In the genomic region with DNA sequence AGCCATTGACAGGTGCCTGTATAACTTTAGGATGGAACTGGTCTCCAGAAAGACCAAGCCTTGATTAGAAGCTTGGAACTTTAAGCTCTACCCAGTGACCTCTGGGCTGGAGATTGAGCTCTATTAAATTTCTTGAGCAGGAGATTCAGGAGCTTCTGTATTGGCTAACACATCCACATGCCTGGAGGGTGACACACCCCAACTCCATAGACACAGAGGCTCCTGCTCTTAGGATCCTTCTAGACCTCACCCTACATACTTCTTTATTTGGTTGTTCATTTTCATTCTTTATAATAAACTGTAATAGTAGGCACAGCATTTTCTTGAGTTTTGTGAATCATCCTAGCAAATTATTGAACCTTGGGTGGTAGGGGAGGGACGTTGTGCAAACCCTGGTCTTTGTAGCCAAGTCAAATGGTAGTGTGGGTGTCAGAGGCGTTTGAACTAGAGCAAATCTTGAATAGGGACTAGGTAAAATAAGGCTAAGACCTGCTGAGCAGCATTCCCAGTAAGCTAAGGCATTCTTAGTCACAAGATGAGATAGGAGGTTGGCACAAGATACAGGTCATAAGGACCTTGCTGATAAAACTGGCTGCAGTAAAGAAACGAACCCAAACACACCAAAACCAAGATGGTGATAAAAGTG, we compare ENCODE assay signal across 23 cellular contexts.
"Had no signal": no experiment of that assay in that cellular context is flagged by ENCODE, and none has a peak within 500 bp of the region (broad histone marks: within the 10 kb centered on the region; RNA-seq: fewer than 3 reads in every experiment).

No MANE protein-coding gene starts in this region.

- ATAC-seq: activated T-cell treated with anti-CD3 and anti-CD28 coated beads, Interleukin-2, amount 50 U/mL, for 72 hours; gastrocnemius medialis; natural killer cell treated with Interleukin-12 subunit alpha and Interleukin-12 subunit beta and Interleukin-15 and Interleukin-18, amount 100 ng/mL, for 72 hours; pancreas; sciatic nerve; stimulated activated naive B cell treated with anti-CD40 and anti-IgM and Interleukin-4, amounts not matched to agents 10 μg/mL and 1 μg/mL and 100 μg/mL, for 72 hours had no signal

- H3K27me3 Mint-ChIP-seq: activated CD4-positive, alpha-beta memory T cell treated with anti-CD3 and anti-CD28 coated beads for 36 hours; activated naive CD4-positive, alpha-beta T cell treated with anti-CD3 and anti-CD28 coated beads, Interleukin-2, amount 10 ng/mL, durations not matched to agents 7 days and 5 days; natural killer cell treated with Interleukin-12 subunit alpha and Interleukin-12 subunit beta and Interleukin-15 and Interleukin-18, amount 100 ng/mL, for 72 hours; stimulated activated naive B cell treated with anti-CD40 and anti-IgM and Interleukin-4, amounts not matched to agents 10 μg/mL and 1 μg/mL and 100 μg/mL, for 72 hours had no signal

- H3K27ac ChIP-seq: esophagus muscularis mucosa, gastrocnemius medialis, left ventricle myocardium inferior, pancreas, transverse colon, uterus had no signal

- H3K9me3 ChIP-seq: esophagus muscularis mucosa, gastrocnemius medialis, left ventricle myocardium inferior, pancreas, transverse colon, uterus had no signal

- H3K27ac Mint-ChIP-seq: activated CD4-positive, alpha-beta memory T cell treated with anti-CD3 and anti-CD28 coated beads for 36 hours; activated naive CD4-positive, alpha-beta T cell treated with anti-CD3 and anti-CD28 coated beads, Interleukin-2, amount 10 ng/mL, durations not matched to agents 7 days and 5 days; activated T-cell treated with anti-CD3 and anti-CD28 coated beads, Interleukin-2, amount 50 U/mL, for 72 hours; natural killer cell treated with Interleukin-12 subunit alpha and Interleukin-12 subunit beta and Interleukin-15 and Interleukin-18, amount 100 ng/mL, for 72 hours; stimulated activated naive B cell treated with anti-CD40 and anti-IgM and Interleukin-4, amounts not matched to agents 10 μg/mL and 1 μg/mL and 100 μg/mL, for 72 hours; T-helper 1 cell treated with Interleukin-12 subunit alpha and Interleukin-12 subunit beta and Interleukin-4 antibody, amounts not matched to agents 30 μg/mL and 1 μg/mL, for 36 hours had no signal

- H3K4me1 ChIP-seq: esophagus muscularis mucosa, gastrocnemius medialis, left ventricle myocardium inferior, pancreas, transverse colon, uterus had no signal

- H3K9me3 Mint-ChIP-seq: activated CD4-positive, alpha-beta memory T cell treated with anti-CD3 and anti-CD28 coated beads for 36 hours; activated naive CD4-positive, alpha-beta T cell treated with anti-CD3 and anti-CD28 coated beads, Interleukin-2, amount 10 ng/mL, durations not matched to agents 7 days and 5 days; activated T-cell treated with anti-CD3 and anti-CD28 coated beads, Interleukin-2, amount 50 U/mL, for 72 hours; stimulated activated naive B cell treated with anti-CD40 and anti-IgM and Interleukin-4, amounts not matched to agents 10 μg/mL and 1 μg/mL and 100 μg/mL, for 72 hours; T-helper 1 cell treated with Interleukin-12 subunit alpha and Interleukin-12 subunit beta and Interleukin-4 antibody, amounts not matched to agents 30 μg/mL and 1 μg/mL, for 36 hours had no signal

- H3K4me1 Mint-ChIP-seq: activated naive CD4-positive, alpha-beta T cell treated with anti-CD3 and anti-CD28 coated beads, Interleukin-2, amount 10 ng/mL, durations not matched to agents 7 days and 5 days; stimulated activated naive B cell treated with anti-CD40 and anti-IgM and Interleukin-4, amounts not matched to agents 10 μg/mL and 1 μg/mL and 100 μg/mL, for 72 hours had no signal

- H3K27me3 ChIP-seq: esophagus muscularis mucosa, gastrocnemius medialis, pancreas, transverse colon, uterus had no signal

- H3K36me3 ChIP-seq: esophagus muscularis mucosa, gastrocnemius medialis, left ventricle myocardium inferior, pancreas, transverse colon, uterus had no signal

- H3K4me3 ChIP-seq: esophagus muscularis mucosa, gastrocnemius medialis, left ventricle myocardium inferior, pancreas, transverse colon, uterus had no signal

- H3K4me3 Mint-ChIP-seq: activated CD4-positive, alpha-beta memory T cell treated with anti-CD3 and anti-CD28 coated beads for 36 hours; activated naive CD4-positive, alpha-beta T cell treated with anti-CD3 and anti-CD28 coated beads, Interleukin-2, amount 10 ng/mL, durations not matched to agents 7 days and 5 days; activated T-cell treated with anti-CD3 and anti-CD28 coated beads, Interleukin-2, amount 50 U/mL, for 72 hours; natural killer cell treated with Interleukin-12 subunit alpha and Interleukin-12 subunit beta and Interleukin-15 and Interleukin-18, amount 100 ng/mL, for 72 hours; stimulated activated naive B cell treated with anti-CD40 and anti-IgM and Interleukin-4, amounts not matched to agents 10 μg/mL and 1 μg/mL and 100 μg/mL, for 72 hours; T-helper 1 cell treated with Interleukin-12 subunit alpha and Interleukin-12 subunit beta and Interleukin-4 antibody, amounts not matched to agents 30 μg/mL and 1 μg/mL, for 36 hours had no signal

- DNase-seq: activated CD4-positive, alpha-beta memory T cell treated with anti-CD3 and anti-CD28 coated beads for 36 hours; activated CD4-positive, alpha-beta T cell treated with anti-CD3 and anti-CD28 coated beads for 4 hours; activated CD4-positive, CD25-positive, alpha-beta regulatory T cell; activated effector memory CD4-positive, alpha-beta T cell treated with anti-CD3 and anti-CD28 coated beads, Interleukin-2, amount 50 U/mL, for 16 hours; activated naive CD4-positive, alpha-beta T cell treated with anti-CD3 and anti-CD28 coated beads, Interleukin-2, amount 10 ng/mL, durations not matched to agents 7 days and 5 days; activated T-cell treated with anti-CD3 and anti-CD28 coated beads, Interleukin-2, amount 50 U/mL, for 72 hours; amygdala; effector CD4-positive, alpha-beta T cell; gastrocnemius medialis; hippocampal formation; kidney glomerular epithelial cell; left ventricle myocardium inferior; midbrain; pancreas; small intestine; stimulated activated naive B cell treated with anti-CD40 and anti-IgM and Interleukin-4, amounts not matched to agents 10 μg/mL and 1 μg/mL and 100 μg/mL, for 72 hours; T1000; transverse colon; uterus had no signal

- H3K36me3 Mint-ChIP-seq: activated CD4-positive, alpha-beta memory T cell treated with anti-CD3 and anti-CD28 coated beads for 36 hours; activated naive CD4-positive, alpha-beta T cell treated with anti-CD3 and anti-CD28 coated beads, Interleukin-2, amount 10 ng/mL, durations not matched to agents 7 days and 5 days; natural killer cell treated with Interleukin-12 subunit alpha and Interleukin-12 subunit beta and Interleukin-15 and Interleukin-18, amount 100 ng/mL, for 72 hours; stimulated activated naive B cell treated with anti-CD40 and anti-IgM and Interleukin-4, amounts not matched to agents 10 μg/mL and 1 μg/mL and 100 μg/mL, for 72 hours had no signal
